11 cellular contexts compared by ENCODE assay signal in genomic region chr11:118872403-118872821, GRCh38. TPM values are rescaled to one million over a fixed set of nuclear protein-coding genes. Genes with fewer than 3 reads are reported as not detected.
DNase-seq lines count a peak whose midpoint lies in the region; ATAC-seq, FAIRE-seq and TF ChIP-seq lines count a peak whose summit lies in the region.
"Had no signal": no experiment of that assay in that cellular context is flagged by ENCODE, and none has a peak within 500 bp of the region (broad histone marks: within the 10 kb centered on the region; RNA-seq: fewer than 3 reads in every experiment).

No MANE protein-coding gene starts in this region.

- peak; percentile 79 for DNase-seq in activated CD4-positive, alpha-beta T cell treated with anti-CD3 and anti-CD28 coated beads for 36 hours
- DNase-seq in H1 (ENCODE audit: low read depth in 1 of 2, low spot score in 2 of 2) = no peak
- DNase-seq in prostate gland (ENCODE audit: low spot score) = no peak
- no peak for DNase-seq in NCI-H146 (lab: John Stamatoyannopoulos, UW)
- DNase-seq: glutamatergic neuron, Karpas-422, NCI-H774 had no signal

- no peaks in the 10 kb centered on the region for H3K79me2 ChIP-seq in H1 (ENCODE audit: control insufficient read depth in 1 of 2, insufficient read depth in 2 of 2, low read length in 2 of 2)

- H4K20me1 ChIP-seq in BLaER1 = no peaks in the 10 kb centered on the region
- H4K20me1 ChIP-seq in H1 (replicated peaks in 1 of 2; ENCODE audit: control insufficient read depth in 1 of 2, insufficient read depth in 2 of 2, low read length in 2 of 2) = no peaks in the 10 kb centered on the region

- TF ChIP-seq CTCF in H1 (IDR thresholded peaks at IDR 0.05; ENCODE audit: control extremely low read depth in 1 of 3, insufficient read depth in 1 of 3, low read depth in 1 of 3, low read length in 3 of 3) (no peak), prostate gland (IDR thresholded peaks at IDR 0.05) (no peak)

- no peak for TF ChIP-seq RAD21 in H1 (IDR thresholded peaks at IDR 0.05 in 1 of 2, conservative IDR thresholded peaks at IDR 0.05 in 1 of 2; ENCODE audit: low read depth in 2 of 2, low read length in 2 of 2)

- H2AK5ac ChIP-seq in H1 (ENCODE audit: low read depth, low read length) = 0 out of 2 replicates have a peak overlapping the region, but pooled peaks have one; percentile 39

- H3K18ac ChIP-seq in H1 (ENCODE audit: extremely low read depth, low read length) = no peak overlapping the region; the same call in 1 of the 2 replicates

- H3K4me3 Mint-ChIP-seq in activated CD4-positive, alpha-beta T cell treated with anti-CD3 and anti-CD28 coated beads for 36 hours = peak overlapping the region; percentile 34

- H3K36me3 ChIP-seq in BLaER1 (no peaks in the 10 kb centered on the region), H1 (ENCODE audit: control insufficient read depth in 2 of 4, insufficient read depth in 4 of 4, low read length in 3 of 4) (no peaks in the 10 kb centered on the region), prostate gland (no peaks in the 10 kb centered on the region)

- H3K27ac Mint-ChIP-seq in activated CD4-positive, alpha-beta T cell treated with anti-CD3 and anti-CD28 coated beads for 36 hours = peak overlapping the region; percentile 82

- no peak overlapping the region for H3K23ac ChIP-seq in H1 (ENCODE audit: insufficient read length)

- WGBS in H1 (ENCODE audit: extremely low coverage in 1 of 2, insufficient coverage in 1 of 2, insufficient read length in 1 of 2, insufficient replicate concordance in 2 of 2, low coverage in 1 of 2, low lambda C conversion rate in 2 of 2, missing lambda C conversion rate in 1 of 2), 2 experiments = 91% methylated on average over 17 of the region's 17 CpGs; no CpG with 5 or more reads in 1 of the 2 experiments
- 85% methylated on average over 17 of the region's 17 CpGs for WGBS in prostate gland

- H2BK12ac ChIP-seq in H1 (ENCODE audit: low read depth, low read length) = peak overlapping the region; percentile 39; the same call in 1 of the 2 replicates

- peak overlapping the region; percentile 66; the same call in 1 of the 2 replicates for H2BK5ac ChIP-seq in H1 (ENCODE audit: low read depth, low read length)

- TF ChIP-seq EP300 in H1 (IDR thresholded peaks at IDR 0.05; ENCODE audit: borderline replicate concordance in 1 of 2, low read depth in 2 of 2, low read length in 2 of 2) = no peak

- FAIRE-seq in H1 (lab: Jason Lieb, UNC) = no peak

- H3K9me3 Mint-ChIP-seq in activated CD4-positive, alpha-beta T cell treated with anti-CD3 and anti-CD28 coated beads for 36 hours (ENCODE audit: low read depth) = no peaks in the 10 kb centered on the region

- H2BK20ac ChIP-seq in H1 (ENCODE audit: low read length) = no peak overlapping the region

- H2AFZ ChIP-seq in H1 (ENCODE audit: low read length) = no peak overlapping the region

- no peaks in the 10 kb centered on the region for H3K79me1 ChIP-seq in H1 (ENCODE audit: low read depth, low read length)

- H3K27me3 ChIP-seq in BLaER1 (no peaks in the 10 kb centered on the region), H1 (replicated peaks in 1 of 4; ENCODE audit: control insufficient read depth in 3 of 4, extremely low read depth in 1 of 4, insufficient read depth in 3 of 4, low read length in 3 of 4) (no peaks in the 10 kb centered on the region), prostate gland (replicated peaks; ENCODE audit: insufficient read depth) (no peaks in the 10 kb centered on the region)

- no peak overlapping the region for H4K5ac ChIP-seq in H1 (ENCODE audit: insufficient read length, low read depth, low read length)

- CTCF ChIA-PET in activated CD4-positive, alpha-beta T cell treated with anti-CD3 and anti-CD28 coated beads for 36 hours (lab: Charles Lee) = interaction anchor here (0.6 to 1.4 kb wide), 5 partner anchors 10 to 82 kb away, joined by 3 to 4 read pairs (median 3); partner anchors contain the start of gene CXCR5
- CTCF ChIA-PET in H1 (lab: Charles Lee; ENCODE audit: partially characterized antibody) = interaction anchor here (1.2 to 1.4 kb wide), 3 partner anchors 12 to 85 kb away, joined by 3 to 4 read pairs (median 3); partner anchors contain the start of gene DDX6

- peaks cover 5% of the 10 kb centered on the region; the same call in 1 of the 2 replicates for H3K23me2 ChIP-seq in H1 (ENCODE audit: low read depth, low read length)

- H3K27ac ChIP-seq in BLaER1 (peak overlapping the region; percentile 19; the same call in 1 of the 2 replicates), H1 (ENCODE audit: low read depth, low read length) (no peak overlapping the region), prostate gland (no peak overlapping the region)

- H3K4me3 ChIP-seq in BLaER1 (no peak overlapping the region), H1 (ENCODE audit: extremely low read depth in 1 of 4, insufficient read depth in 2 of 4, low read depth in 3 of 4, low read length in 4 of 4) (no peak overlapping the region), prostate gland (no peak overlapping the region)

- H3K4me1 Mint-ChIP-seq in activated CD4-positive, alpha-beta T cell treated with anti-CD3 and anti-CD28 coated beads for 36 hours = peaks cover 75% of the 10 kb centered on the region

- H3K9ac ChIP-seq in BLaER1 (no peak overlapping the region), H1 (replicated peaks in 1 of 4; ENCODE audit: extremely low read depth in 1 of 4, low read depth in 3 of 4, low read length in 3 of 4) (no peak overlapping the region)

- H3K4me1 ChIP-seq in BLaER1 (peaks cover 55% of the 10 kb centered on the region), H1 (replicated peaks in 1 of 4; ENCODE audit: control insufficient read depth in 3 of 4, insufficient read depth in 4 of 4, low read length in 3 of 4) (peaks cover 0 to 12% (median 6%) of the 10 kb centered on the region in 4 experiments; a peak in 6 of 7 replicates), prostate gland (replicated peaks) (peaks cover 8% of the 10 kb centered on the region)

- H2BK120ac ChIP-seq in H1 (replicated peaks; ENCODE audit: low read depth, low read length) = no peak overlapping the region

- H4K8ac ChIP-seq in H1 (ENCODE audit: extremely low read depth, insufficient read depth, low read length) = no peak overlapping the region

- H3K4ac ChIP-seq in H1 (replicated peaks; ENCODE audit: insufficient read length, low read depth, low read length) = no peak overlapping the region

- no peak overlapping the region for H3K56ac ChIP-seq in H1 (replicated peaks; ENCODE audit: insufficient read length, low read depth, low read length)

- H3K4me2 ChIP-seq in BLaER1 = peak overlapping the region; percentile 12; the same call in 1 of the 2 replicates
- H3K4me2 ChIP-seq in H1 (ENCODE audit: insufficient read depth in 1 of 2, low read depth in 2 of 2, low read length in 2 of 2) = no peak overlapping the region

- peak; percentile 55 for ATAC-seq in GM21723 (IDR thresholded peaks at IDR 0.05; ENCODE audit: unreplicated experiment)
- peak; percentile 10 for ATAC-seq in activated CD4-positive, alpha-beta T cell treated with anti-CD3 and anti-CD28 coated beads for 36 hours
- ATAC-seq in HG03354 (IDR thresholded peaks at IDR 0.05; ENCODE audit: poor library complexity, severe bottlenecking, unreplicated experiment) = no peak
- ATAC-seq in GM19452 (IDR thresholded peaks at IDR 0.05; ENCODE audit: unreplicated experiment) = no peak

- peaks cover 2% of the 10 kb centered on the region for H3K36me3 Mint-ChIP-seq in activated CD4-positive, alpha-beta T cell treated with anti-CD3 and anti-CD28 coated beads for 36 hours (ENCODE audit: low read depth)

- no peak overlapping the region for H2BK15ac ChIP-seq in H1 (ENCODE audit: low read length)

- no peak overlapping the region for H4K91ac ChIP-seq in H1 (replicated peaks; ENCODE audit: insufficient read length, low read length)

- H3K14ac ChIP-seq in H1 (ENCODE audit: insufficient read length) = no peak overlapping the region

- H3K9me3 ChIP-seq in BLaER1 (no peaks in the 10 kb centered on the region), H1 (ENCODE audit: insufficient read depth in 2 of 2, low read depth in 1 of 2, low read length in 1 of 2) (no peaks in the 10 kb centered on the region), prostate gland (no peaks in the 10 kb centered on the region)

- intact Hi-C loops in activated CD4-positive, alpha-beta T cell treated with anti-CD3 and anti-CD28 coated beads for 36 hours (cut with DNase I, micrococcal nuclease) = loop anchor here in 1 of 2 experiments (10.0 kb wide), 4 partner anchors 178 to 918 kb away; partner anchors contain the start of gene JAML
- intact Hi-C loops in prostate gland (cut with DNase I) = no loop called here

- POLR2A ChIA-PET in activated CD4-positive, alpha-beta T cell treated with anti-CD3 and anti-CD28 coated beads for 36 hours (lab: Charles Lee) = interaction anchor here (0.6 to 1.4 kb wide), 3 partner anchors 11 to 81 kb away, joined by 3 to 9 read pairs (median 7); partner anchors contain the start of genes CXCR5 and DDX6
- POLR2A ChIA-PET in H1 (lab: Charles Lee; ENCODE audit: partially characterized antibody) = interaction anchor here (1.0 kb wide), 1 partner anchor 40 kb away, joined by 3 read pairs; no protein-coding TSS in a partner anchor

- TF ChIP-seq POLR2A in H1 (IDR thresholded peaks at IDR 0.05; ENCODE audit: control extremely low read depth in 1 of 2, low read depth in 2 of 2, low read length in 2 of 2) = no peak
- no peak for TF ChIP-seq POLR2A in prostate gland (IDR thresholded peaks at IDR 0.05)

- H3K27me3 Mint-ChIP-seq in activated CD4-positive, alpha-beta T cell treated with anti-CD3 and anti-CD28 coated beads for 36 hours = no peaks in the 10 kb centered on the region

RNA-seq across cellular contexts. Expression of gene CXCR5, which starts 11.3 kb away (rescaled TPM):
- 10 to 100 TPM; 18.9 to 21.3 TPM for total RNA-seq in activated CD4-positive, alpha-beta T cell treated with anti-CD3 and anti-CD28 coated beads for 36 hours
- not detected in 2 replicates for total RNA-seq in H1 (2021; fragmentation: NEBNext Ultra II Directional; extraction: Animal tissue kit (Norgen Biotek cat#: 25700))
- polyA plus RNA-seq in H1 (2011; rRNA removed) = not detected in 2 replicates
- polyA plus RNA-seq in H1 (2011; cell fraction: cytosol; rRNA removed) = not detected
- polyA plus RNA-seq in H1 (2011; cell fraction: nucleus; rRNA removed) = not detected
- not detected in 4 replicates for polyA plus RNA-seq in H1 (2012, experiment 1 of 2)
- polyA plus RNA-seq in H1 (2012, experiment 2 of 2) = not detected
- polyA plus RNA-seq in H1 (2013, experiment 1 of 2) = not detected
- not detected for polyA plus RNA-seq in H1 (2013, experiment 2 of 2)
- polyA minus RNA-seq in H1 (2011; rRNA and poly(A)+ RNA removed) = not detected in 2 replicates
- polyA minus RNA-seq in H1 (2011; cell fraction: cytosol; rRNA and poly(A)+ RNA removed) = not detected
- not detected for polyA minus RNA-seq in H1 (2011; cell fraction: nucleus; rRNA and poly(A)+ RNA removed)
- under 1 TPM in 1 of 2 donors, not detected in 1; 0.17 TPM for total RNA-seq in prostate gland

RNA-seq across cellular contexts. Expression of gene BCL9L, which starts 53.3 kb away (rescaled TPM):
- 10 to 100 TPM; 34.5 to 58.5 TPM for total RNA-seq in activated CD4-positive, alpha-beta T cell treated with anti-CD3 and anti-CD28 coated beads for 36 hours
- 57.8 and 58.2 TPM in 2 replicates for total RNA-seq in H1 (2021; fragmentation: NEBNext Ultra II Directional; extraction: Animal tissue kit (Norgen Biotek cat#: 25700))
- 6.2 and 15.7 TPM in 2 replicates for polyA plus RNA-seq in H1 (2011; rRNA removed)
- polyA plus RNA-seq in H1 (2011; cell fraction: cytosol; rRNA removed) = 4.4 TPM
- polyA plus RNA-seq in H1 (2011; cell fraction: nucleus; rRNA removed) = 29.6 TPM
- polyA plus RNA-seq in H1 (2012, experiment 1 of 2) = 40.7 to 56.9 TPM (median 45.3 TPM) in 4 replicates
- polyA plus RNA-seq in H1 (2012, experiment 2 of 2) = 18.6 TPM
- polyA plus RNA-seq in H1 (2013, experiment 1 of 2) = 62.5 TPM
- 58.3 TPM for polyA plus RNA-seq in H1 (2013, experiment 2 of 2)
- 4.8 and 6.3 TPM in 2 replicates for polyA minus RNA-seq in H1 (2011; rRNA and poly(A)+ RNA removed)
- 31.1 TPM for polyA minus RNA-seq in H1 (2011; cell fraction: cytosol; rRNA and poly(A)+ RNA removed)
- polyA minus RNA-seq in H1 (2011; cell fraction: nucleus; rRNA and poly(A)+ RNA removed) = 20.6 TPM
- total RNA-seq in prostate gland = 10 to 100 TPM; 46.6 to 56.8 TPM

Comparison
In these comparisons a context has a peak if more than half of its experiments do, and no peak if none do; other contexts are left out.
1. ATAC-seq: peak in GM21723 (single experiment) and activated CD4-positive, alpha-beta T cell treated with anti-CD3 and anti-CD28 coated beads for 36 hours (single experiment); none in HG03354 (single experiment) and GM19452 (single experiment).
2. RNA of gene CXCR5, which starts 11.3 kb away (total RNA-seq): 18.9 to 21.3 TPM in activated CD4-positive, alpha-beta T cell treated with anti-CD3 and anti-CD28 coated beads for 36 hours; 0.17 TPM in prostate gland and not detected in H1; every median in the first group is over 10 times any median in the second.